1 cellular context compared by ENCODE assay signal in genomic region chr12:57618966-57619433, GRCh38.
TF ChIP-seq lines count a peak whose summit lies in the region.

No MANE protein-coding gene starts in this region.

TF ChIP-seq in WTC11, 78 proteins besides CTCF, POLR2A, EP300 and RAD21 (continued from another document):
- no peak for TF ChIP-seq USF2 (CRISPR knock-in tag; IDR thresholded peaks at IDR 0.05)
- TF ChIP-seq ERG (CRISPR knock-in tag; IDR thresholded peaks at IDR 0.05), result no peak
- TF ChIP-seq ZNF396 (CRISPR knock-in tag; IDR thresholded peaks at IDR 0.05; ENCODE audit: borderline replicate concordance), result no peak
- no peak for TF ChIP-seq TP53 (CRISPR knock-in tag; IDR thresholded peaks at IDR 0.05)
- no peak for TF ChIP-seq ELF4 (CRISPR knock-in tag; IDR thresholded peaks at IDR 0.05; ENCODE audit: low read depth)
- TF ChIP-seq, protein P1, sequence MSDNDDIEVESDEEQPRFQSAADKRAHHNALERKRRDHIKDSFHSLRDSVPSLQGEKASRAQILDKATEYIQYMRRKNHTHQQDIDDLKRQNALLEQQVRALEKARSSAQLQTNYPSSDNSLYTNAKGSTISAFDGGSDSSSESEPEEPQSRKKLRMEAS (CRISPR knock-in tag; IDR thresholded peaks at IDR 0.05), result no peak
- TF ChIP-seq ATF1 (CRISPR knock-in tag; IDR thresholded peaks at IDR 0.05), result no peak
- no peak for TF ChIP-seq NR2C2 (CRISPR knock-in tag; IDR thresholded peaks at IDR 0.05)
- no peak for TF ChIP-seq ZNF232 (CRISPR knock-in tag; IDR thresholded peaks at IDR 0.05)
- TF ChIP-seq ZNF121 (CRISPR knock-in tag; IDR thresholded peaks at IDR 0.05), result no peak
- TF ChIP-seq, protein P2, sequence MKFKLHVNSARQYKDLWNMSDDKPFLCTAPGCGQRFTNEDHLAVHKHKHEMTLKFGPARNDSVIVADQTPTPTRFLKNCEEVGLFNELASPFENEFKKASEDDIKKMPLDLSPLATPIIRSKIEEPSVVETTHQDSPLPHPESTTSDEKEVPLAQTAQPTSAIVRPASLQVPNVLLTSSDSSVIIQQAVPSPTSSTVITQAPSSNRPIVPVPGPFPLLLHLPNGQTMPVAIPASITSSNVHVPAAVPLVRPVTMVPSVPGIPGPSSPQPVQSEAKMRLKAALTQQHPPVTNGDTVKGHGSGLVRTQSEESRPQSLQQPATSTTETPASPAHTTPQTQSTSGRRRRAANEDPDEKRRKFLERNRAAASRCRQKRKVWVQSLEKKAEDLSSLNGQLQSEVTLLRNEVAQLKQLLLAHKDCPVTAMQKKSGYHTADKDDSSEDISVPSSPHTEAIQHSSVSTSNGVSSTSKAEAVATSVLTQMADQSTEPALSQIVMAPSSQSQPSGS (CRISPR knock-in tag; IDR thresholded peaks at IDR 0.05; ENCODE audit: borderline replicate concordance, low read depth), result no peak
- TF ChIP-seq SMAD4 (CRISPR knock-in tag; IDR thresholded peaks at IDR 0.05), result no peak
TF ChIP-seq in WTC11: peak in this region for 0.
